Comparison of ENCODE assay signal across 20 cellular contexts in the genomic region with DNA sequence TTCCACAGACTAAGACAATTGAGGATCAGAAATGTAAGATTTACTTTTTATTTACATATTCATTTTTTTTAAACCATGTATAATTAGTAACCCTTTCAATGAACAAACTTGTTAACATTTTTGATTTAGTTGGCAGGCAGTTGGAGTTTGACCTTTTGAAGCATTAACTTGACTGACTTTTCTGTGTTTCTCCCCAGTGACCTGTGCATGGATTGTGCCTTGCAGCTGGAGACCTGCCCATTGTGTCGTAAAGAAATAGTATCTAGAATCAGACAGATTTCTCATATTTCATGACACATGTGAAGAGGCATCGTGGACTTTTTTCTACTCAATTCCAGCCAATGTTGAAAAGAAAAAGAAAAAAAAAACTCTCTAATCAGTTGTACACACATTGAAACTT. TPM values are rescaled to one million over a fixed set of nuclear protein-coding genes. Genes with fewer than 3 reads are reported as not detected.
DNase-seq lines count a peak whose midpoint lies in the region; ATAC-seq, FAIRE-seq and TF ChIP-seq lines count a peak whose summit lies in the region.
"Had no signal": no experiment of that assay in that cellular context is flagged by ENCODE, and none has a peak within 500 bp of the region (broad histone marks: within the 10 kb centered on the region; RNA-seq: fewer than 3 reads in every experiment).

No MANE protein-coding gene starts in this region.

- POLR2A ChIA-PET in PC-3 (lab: Charles Lee; ENCODE audit: unreplicated experiment), result no interaction called here
- POLR2A ChIA-PET in GM12878 (lab: Charles Lee), result interaction anchor here (0.7 kb wide), 1 partner anchor 401 kb away, joined by 4 read pairs; no protein-coding TSS in a partner anchor
- POLR2A ChIA-PET in WTC11 (lab: Charles Lee), result no interaction called here

- RAD21 ChIA-PET in GM12878 (lab: Charles Lee; ENCODE audit: unreplicated experiment), result no interaction called here

- TF ChIP-seq POLR2A in GM12878 (IDR thresholded peaks at IDR 0.05; ENCODE audit: low read depth, low read length), result no peak

- TF ChIP-seq EP300 in GM12878 (IDR thresholded peaks at IDR 0.05; ENCODE audit: borderline replicate concordance in 1 of 2, control insufficient read depth in 1 of 2, low read depth in 2 of 2, low read length in 2 of 2), result no peak

- H3K27me3 ChIP-seq in PC-3 (ENCODE audit: low read length) (no peaks in the 10 kb centered on the region), GM12878 (replicated peaks in 1 of 2; ENCODE audit: control insufficient read depth in 2 of 2, insufficient read depth in 2 of 2, low read length in 1 of 2) (no peaks in the 10 kb centered on the region), H7 (ENCODE audit: control insufficient read depth, insufficient read depth, low read length) (no peaks in the 10 kb centered on the region)
- H3K27me3 ChIP-seq: BE2C had no signal

- no peaks in the 10 kb centered on the region for H3F3A ChIP-seq in PC-3 (ENCODE audit: low read length, unreplicated experiment)

- H3K4me1 ChIP-seq in PC-3 (ENCODE audit: insufficient read depth, low read length) (no peaks in the 10 kb centered on the region; the same call in 1 of the 2 replicates), GM12878 (ENCODE audit: control insufficient read depth, insufficient read depth, low read length) (peaks cover 22% of the 10 kb centered on the region)
- H3K4me1 ChIP-seq: A549, BE2C, HAP-1 had no signal

- SMC1A ChIA-PET in GM12878 (lab: Charles Lee; ENCODE audit: uncharacterized antibody, unreplicated experiment), result no interaction called here

- no peak for TF ChIP-seq CTCF in PC-3 (conservative IDR thresholded peaks at IDR 0.05; ENCODE audit: low read depth, low read length)
- TF ChIP-seq CTCF in GM12878 (IDR thresholded peaks at IDR 0.05 in 2 of 3, conservative IDR thresholded peaks at IDR 0.05 in 1 of 3; ENCODE audit: control insufficient read depth in 2 of 3, extremely low read depth in 1 of 3, insufficient read depth in 1 of 3, low read depth in 3 of 3, low read length in 3 of 3), result no peak
- no peak for TF ChIP-seq CTCF in WTC11 (IDR thresholded peaks at IDR 0.05)

- no peak overlapping the region for H3K4me2 ChIP-seq in PC-3 (ENCODE audit: low read length)
- no peak overlapping the region for H3K4me2 ChIP-seq in GM12878 (ENCODE audit: control insufficient read depth, insufficient read depth)
- H3K4me2 ChIP-seq: A549 had no signal

- no peaks in the 10 kb centered on the region for H3K79me2 ChIP-seq in PC-3 (ENCODE audit: low read length)
- H3K79me2 ChIP-seq in GM12878 (ENCODE audit: control insufficient read depth, insufficient read depth, low read length), result no peaks in the 10 kb centered on the region

- TF ChIP-seq RAD21 in GM12878 (IDR thresholded peaks at IDR 0.05; ENCODE audit: insufficient read depth, low read depth, low read length), result no peak

- H3K4me3 Mint-ChIP-seq in activated T-cell treated with anti-CD3 and anti-CD28 coated beads, Interleukin-2, amount 50 U/mL, for 72 hours, result no peak overlapping the region
- no peak overlapping the region for H3K4me3 Mint-ChIP-seq in activated T-cell treated with anti-CD3 and anti-CD28 coated beads, Interleukin-2, amount 50 U/mL, for 4 hours
- H3K4me3 Mint-ChIP-seq in memory B cell (no peak overlapping the region), WTC11 (no peak overlapping the region)
- H3K4me3 Mint-ChIP-seq: CD8-positive, alpha-beta T cell had no signal

- no peaks in the 10 kb centered on the region for H3K9me2 ChIP-seq in PC-3 (replicated peaks; ENCODE audit: low read length)

- H3K9me3 ChIP-seq in PC-3 (ENCODE audit: low read length) (no peaks in the 10 kb centered on the region), GM12878 (replicated peaks; ENCODE audit: control insufficient read depth, insufficient read depth, low read length) (no peaks in the 10 kb centered on the region)
- H3K9me3 ChIP-seq: A549, BE2C, HAP-1 had no signal

- CTCF ChIA-PET in PC-3 (lab: Charles Lee) (no interaction called here), GM12878 (lab: Yijun Ruan, JAX) (interaction anchor here (1.1 kb wide), 1 partner anchor 40 kb away, joined by 3 read pairs; no protein-coding TSS in a partner anchor), WTC11 (lab: Charles Lee) (no interaction called here)

- peaks cover 21% of the 10 kb centered on the region for H3K4me1 Mint-ChIP-seq in activated T-cell treated with anti-CD3 and anti-CD28 coated beads, Interleukin-2, amount 50 U/mL, for 72 hours (ENCODE audit: low read depth)
- peaks cover 8% of the 10 kb centered on the region for H3K4me1 Mint-ChIP-seq in activated T-cell treated with anti-CD3 and anti-CD28 coated beads, Interleukin-2, amount 50 U/mL, for 4 hours (ENCODE audit: low read depth)
- H3K4me1 Mint-ChIP-seq in memory B cell, result peaks cover 26% of the 10 kb centered on the region
- H3K4me1 Mint-ChIP-seq in WTC11, result no peaks in the 10 kb centered on the region

- H3K27me3 Mint-ChIP-seq in activated T-cell treated with anti-CD3 and anti-CD28 coated beads, Interleukin-2, amount 50 U/mL, for 72 hours (ENCODE audit: low read depth), result no peaks in the 10 kb centered on the region
- no peaks in the 10 kb centered on the region for H3K27me3 Mint-ChIP-seq in activated T-cell treated with anti-CD3 and anti-CD28 coated beads, Interleukin-2, amount 50 U/mL, for 4 hours (ENCODE audit: low read depth)
- H3K27me3 Mint-ChIP-seq in memory B cell (no peaks in the 10 kb centered on the region), WTC11 (ENCODE audit: low read depth) (no peaks in the 10 kb centered on the region)

- 100% methylated on average over 2 of the region's 2 CpGs for WGBS in GM12878 (ENCODE audit: insufficient coverage, insufficient replicate concordance, low lambda C conversion rate, missing lambda C conversion rate)

- FAIRE-seq in GM12878 (lab: Jason Lieb, UNC), result no peak
- FAIRE-seq: A549, D721Med, G401.6, HTR-8/SVneo had no signal

- H3K36me3 ChIP-seq in PC-3 (ENCODE audit: low read depth, low read length), result peaks cover 25% of the 10 kb centered on the region; the same call in 1 of the 2 replicates
- H3K36me3 ChIP-seq in GM12878 (ENCODE audit: control insufficient read depth in 2 of 2, insufficient read depth in 2 of 2, low read length in 1 of 2), result peaks cover 0 to 30% of the 10 kb centered on the region in 2 experiments; a peak in 3 of 4 replicates
- peaks cover 4% of the 10 kb centered on the region for H3K36me3 ChIP-seq in H7 (replicated peaks; ENCODE audit: control insufficient read depth, insufficient read depth, low read length)

- H2AFZ ChIP-seq in PC-3 (ENCODE audit: low read length) (no peak overlapping the region), GM12878 (ENCODE audit: control insufficient read depth, low read depth, low read length) (no peak overlapping the region)

- peaks cover 5 to 18% of the 10 kb centered on the region in 2 donors for H3K36me3 Mint-ChIP-seq in activated T-cell treated with anti-CD3 and anti-CD28 coated beads, Interleukin-2, amount 50 U/mL, for 72 hours (ENCODE audit: insufficient read depth in 2 of 2)
- peaks cover 32% of the 10 kb centered on the region for H3K36me3 Mint-ChIP-seq in activated T-cell treated with anti-CD3 and anti-CD28 coated beads, Interleukin-2, amount 50 U/mL, for 4 hours (ENCODE audit: insufficient read depth)
- H3K36me3 Mint-ChIP-seq in memory B cell (peaks cover 12% of the 10 kb centered on the region), WTC11 (peaks cover 32% of the 10 kb centered on the region)

- no peak overlapping the region for H3K9ac ChIP-seq in PC-3 (ENCODE audit: low read length)
- H3K9ac ChIP-seq in GM12878 (ENCODE audit: control insufficient read depth, insufficient read depth, low read length), result no peak overlapping the region

- DNase-seq in activated T-cell treated with anti-CD3 and anti-CD28 coated beads, Interleukin-2, amount 50 U/mL, for 72 hours, result no peak
- DNase-seq in activated T-cell treated with anti-CD3 and anti-CD28 coated beads, Interleukin-2, amount 50 U/mL, for 4 hours, result no peak
- DNase-seq in PC-3, result no peak
- DNase-seq in GM12878 (ENCODE audit: low read depth, low spot score), result no peak
- no peak for DNase-seq in memory B cell (ENCODE audit: low spot score in 2 of 2)
- DNase-seq in WTC11 (ENCODE audit: low spot score), result no peak
- no peak for DNase-seq in H7
- DNase-seq: BE2C; CD8-positive, alpha-beta T cell; COR-L47; DMS153; DMS79 treated with DMSO at 0.1 percent for 48 hours; GOT3 had no signal

- H3K27ac ChIP-seq in PC-3 (ENCODE audit: low read length), result peak overlapping the region; percentile 36; the same call in 1 of the 2 replicates
- H3K27ac ChIP-seq in GM12878 (ENCODE audit: control insufficient read depth, insufficient read depth), result peak overlapping the region; percentile 54; the same call in 1 of the 2 replicates
- H3K27ac ChIP-seq: A549, C4-2B had no signal

- H3K9me3 Mint-ChIP-seq in activated T-cell treated with anti-CD3 and anti-CD28 coated beads, Interleukin-2, amount 50 U/mL, for 72 hours, result no peaks in the 10 kb centered on the region
- H3K9me3 Mint-ChIP-seq in activated T-cell treated with anti-CD3 and anti-CD28 coated beads, Interleukin-2, amount 50 U/mL, for 4 hours, result no peaks in the 10 kb centered on the region
- H3K9me3 Mint-ChIP-seq in memory B cell (no peaks in the 10 kb centered on the region), WTC11 (no peaks in the 10 kb centered on the region)
- H3K9me3 Mint-ChIP-seq: CD8-positive, alpha-beta T cell had no signal

- peak overlapping the region; percentile 43 for H3K27ac Mint-ChIP-seq in activated T-cell treated with anti-CD3 and anti-CD28 coated beads, Interleukin-2, amount 50 U/mL, for 72 hours
- H3K27ac Mint-ChIP-seq in memory B cell, result peak overlapping the region; percentile 31
- H3K27ac Mint-ChIP-seq in WTC11, result no peak overlapping the region
- H3K27ac Mint-ChIP-seq: CD8-positive, alpha-beta T cell had no signal

- intact Hi-C loops in PC-3 (cut with micrococcal nuclease), result no loop called here
- intact Hi-C loops in GM12878 (cut with micrococcal nuclease; ENCODE audit: unreplicated experiment), result no loop called here

- no peaks in the 10 kb centered on the region for H4K20me1 ChIP-seq in PC-3 (ENCODE audit: low read length)
- H4K20me1 ChIP-seq in GM12878 (ENCODE audit: control insufficient read depth, insufficient read depth), result no peaks in the 10 kb centered on the region

- H3K4me3 ChIP-seq in PC-3 (ENCODE audit: low read length), result no peak overlapping the region
- no peak overlapping the region for H3K4me3 ChIP-seq in GM12878
- H3K4me3 ChIP-seq in H7 (ENCODE audit: insufficient read depth, low read depth, low read length), result no peak overlapping the region
- H3K4me3 ChIP-seq: A549, HAP-1 had no signal

- no peak for ATAC-seq in activated T-cell treated with anti-CD3 and anti-CD28 coated beads, Interleukin-2, amount 50 U/mL, for 72 hours (replicated peaks in 1 of 2)
- no peak for ATAC-seq in activated T-cell treated with anti-CD3 and anti-CD28 coated beads, Interleukin-2, amount 50 U/mL, for 4 hours
- ATAC-seq in PC-3 (no peak), GM12878 (no peak; the same call in 2 of the 3 replicates), memory B cell (ENCODE audit: low read depth) (no peak), WTC11 (no peak), HG03432 (IDR thresholded peaks at IDR 0.05; ENCODE audit: unreplicated experiment) (no peak)
- ATAC-seq: A549; CD8-positive, alpha-beta T cell had no signal

- in situ Hi-C loops in GM12878 (cut with MboI), result no loop called here

- no TSS peak for BruUV-seq in PC-3 (replicated peaks; lab: Mats Ljungman, UMichigan)
- no TSS peak for BruUV-seq in GM12878 (replicated peaks; lab: Mats Ljungman, UMichigan)

RNA-seq across cellular contexts. Expression of a gene that starts 6.4 kb away (rescaled TPM):
- total RNA-seq in activated T-cell treated with anti-CD3 and anti-CD28 coated beads, Interleukin-2, amount 50 U/mL, for 72 hours, result 10 to 100 TPM; 27.9 to 30.3 TPM
- total RNA-seq in activated T-cell treated with anti-CD3 and anti-CD28 coated beads, Interleukin-2, amount 50 U/mL, for 4 hours, result 10 to 100 TPM; 19.0 to 26.4 (median 19.8) TPM
- total RNA-seq in PC-3 (2014; rRNA removed), result 35.3 and 38.4 TPM in 2 replicates
- total RNA-seq in GM12878 (2013; cell fraction: nucleolus; rRNA removed), result 9.4 and 9.6 TPM in 2 replicates
- total RNA-seq in GM12878 (2014; rRNA removed), result 30.9 and 35.8 TPM in 2 replicates
- 26.3 and 27.4 TPM in 2 replicates for total RNA-seq in GM12878 (2014; rRNA removed; fragmentation: Illumina TruSeq; extraction: Trizol)
- 25.5 and 28.5 TPM in 2 replicates for total RNA-seq in GM12878 (2021)
- polyA plus RNA-seq in GM12878 (2011; ENCODE audit: low read depth), result 17.5 TPM
- 51.1 and 56.6 TPM in 2 replicates for polyA plus RNA-seq in GM12878 (2011; rRNA removed)
- polyA plus RNA-seq in GM12878 (2011; cell fraction: cytosol; rRNA removed), result 35.3 and 41.2 TPM in 2 replicates
- polyA plus RNA-seq in GM12878 (2011; cell fraction: nucleus; rRNA removed), result 17.4 and 18.8 TPM in 2 replicates
- polyA plus RNA-seq in GM12878 (2012), result 19.1 and 21.0 TPM in 2 replicates
- polyA plus RNA-seq in GM12878 (2014; fragmentation: Illumina TruSeq; extraction: Trizol), result 33.6 and 35.5 TPM in 2 replicates
- polyA plus RNA-seq in GM12878 (2014; fragmentation: Nextera tagmentation; extraction: Ambion mirVana), result 10 to 100 TPM; 12.5 to 20.5 TPM
- polyA plus RNA-seq in GM12878 (2014; rRNA removed), result 21.7 and 23.9 TPM in 2 replicates
- polyA plus RNA-seq in GM12878 (2016; fragmentation: Nextera tagmentation; extraction: Ambion mirVana), result 10 to 100 TPM; 44.2 to 50.9 TPM
- 24.3 and 31.6 TPM in 2 replicates for polyA minus RNA-seq in GM12878 (2011; rRNA and poly(A)+ RNA removed)
- polyA minus RNA-seq in GM12878 (2011; cell fraction: cytosol; rRNA and poly(A)+ RNA removed), result 12.7 and 22.0 TPM in 2 replicates
- 5.2 and 6.2 TPM in 2 replicates for polyA minus RNA-seq in GM12878 (2011; cell fraction: nucleus; rRNA and poly(A)+ RNA removed)
- 10.6 to 12.4 TPM (median 12.3 TPM) in 3 replicates for total RNA-seq in WTC11 (2021)
- 27.7 and 28.3 TPM in 2 replicates for total RNA-seq in H7 (2014; rRNA removed; shearing (Covaris generic))

RNA-seq across cellular contexts. Expression of a gene that starts 45.8 kb away (rescaled TPM):
- total RNA-seq in activated T-cell treated with anti-CD3 and anti-CD28 coated beads, Interleukin-2, amount 50 U/mL, for 72 hours, result under 1 TPM in 1 of 2 donors, not detected in 1; 0.48 TPM
- under 1 TPM in 2 of 3 donors, not detected in 1; 0.13 to 0.33 TPM for total RNA-seq in activated T-cell treated with anti-CD3 and anti-CD28 coated beads, Interleukin-2, amount 50 U/mL, for 4 hours
- total RNA-seq in PC-3 (2014; rRNA removed), result 0.35 and 1.6 TPM in 2 replicates
- 1.3 and 1.8 TPM in 2 replicates for total RNA-seq in GM12878 (2013; cell fraction: nucleolus; rRNA removed)
- total RNA-seq in GM12878 (2014; rRNA removed), result 0.65 and 0.79 TPM in 2 replicates
- 0.27 and 0.28 TPM in 2 replicates for total RNA-seq in GM12878 (2014; rRNA removed; fragmentation: Illumina TruSeq; extraction: Trizol)
- 0.77 and 1.3 TPM in 2 replicates for total RNA-seq in GM12878 (2021)
- 0.75 TPM for polyA plus RNA-seq in GM12878 (2011; ENCODE audit: low read depth)
- polyA plus RNA-seq in GM12878 (2011; rRNA removed), result 4.5 and 5.8 TPM in 2 replicates
- polyA plus RNA-seq in GM12878 (2011; cell fraction: cytosol; rRNA removed), result 7.2 and 8.2 TPM in 2 replicates
- polyA plus RNA-seq in GM12878 (2011; cell fraction: nucleus; rRNA removed), result 2.8 and 4.8 TPM in 2 replicates
- polyA plus RNA-seq in GM12878 (2012), result 1.2 and 1.4 TPM in 2 replicates
- 0.44 and 0.54 TPM in 2 replicates for polyA plus RNA-seq in GM12878 (2014; fragmentation: Illumina TruSeq; extraction: Trizol)
- under 1 TPM; 0.23 to 0.49 TPM for polyA plus RNA-seq in GM12878 (2014; fragmentation: Nextera tagmentation; extraction: Ambion mirVana)
- 1.2 TPM in 2 replicates for polyA plus RNA-seq in GM12878 (2014; rRNA removed)
- polyA plus RNA-seq in GM12878 (2016; fragmentation: Nextera tagmentation; extraction: Ambion mirVana), result under 1 TPM; 0.21 to 0.88 TPM
- polyA minus RNA-seq in GM12878 (2011; rRNA and poly(A)+ RNA removed), result 2.9 and 3.6 TPM in 2 replicates
- 0.94 and 1.6 TPM in 2 replicates for polyA minus RNA-seq in GM12878 (2011; cell fraction: cytosol; rRNA and poly(A)+ RNA removed)
- polyA minus RNA-seq in GM12878 (2011; cell fraction: nucleus; rRNA and poly(A)+ RNA removed), result 1.1 and 1.6 TPM in 2 replicates
- 2.8 to 3.4 TPM (median 3.2 TPM) in 3 replicates for total RNA-seq in WTC11 (2021)
- 1.6 and 3.0 TPM in 2 replicates for total RNA-seq in H7 (2014; rRNA removed; shearing (Covaris generic))

RNA-seq across cellular contexts. Expression of a gene that starts 52.6 kb away (rescaled TPM):
- 10 to 100 TPM; 33.9 to 39.8 TPM for total RNA-seq in activated T-cell treated with anti-CD3 and anti-CD28 coated beads, Interleukin-2, amount 50 U/mL, for 72 hours
- total RNA-seq in activated T-cell treated with anti-CD3 and anti-CD28 coated beads, Interleukin-2, amount 50 U/mL, for 4 hours, result 10 to 100 TPM; 30.4 to 33.3 (median 32.4) TPM
- total RNA-seq in PC-3 (2014; rRNA removed) (17.5 and 18.3 TPM in 2 replicates), GM12878 (2014; rRNA removed) (35.0 and 37.5 TPM in 2 replicates), GM12878 (2014; rRNA removed; fragmentation: Illumina TruSeq; extraction: Trizol) (41.2 and 44.8 TPM in 2 replicates), GM12878 (2021) (38.0 and 40.5 TPM in 2 replicates), WTC11 (2021) (22.7 to 28.5 TPM (median 26.8 TPM) in 3 replicates)
- total RNA-seq in GM12878 (2013; cell fraction: nucleolus; rRNA removed), result 126 and 145 TPM in 2 replicates
- polyA plus RNA-seq in GM12878 (2011; ENCODE audit: low read depth), result 26.3 TPM
- polyA plus RNA-seq in GM12878 (2011; rRNA removed) (47.7 and 50.8 TPM in 2 replicates), GM12878 (2014; fragmentation: Illumina TruSeq; extraction: Trizol) (41.8 and 47.7 TPM in 2 replicates), GM12878 (2014; fragmentation: Nextera tagmentation; extraction: Ambion mirVana) (10 to 100 TPM; 18.5 to 25.1 TPM), GM12878 (2014; rRNA removed) (24.0 and 29.1 TPM in 2 replicates), GM12878 (2016; fragmentation: Nextera tagmentation; extraction: Ambion mirVana) (10 to 100 TPM; 44.8 to 57.0 TPM)
- 28.1 and 32.9 TPM in 2 replicates for polyA plus RNA-seq in GM12878 (2011; cell fraction: cytosol; rRNA removed)
- polyA plus RNA-seq in GM12878 (2011; cell fraction: nucleus; rRNA removed), result 33.1 and 59.7 TPM in 2 replicates
- polyA plus RNA-seq in GM12878 (2012), result 19.0 and 28.2 TPM in 2 replicates
- polyA minus RNA-seq in GM12878 (2011; rRNA and poly(A)+ RNA removed), result 82.9 and 86.9 TPM in 2 replicates
- 26.6 and 31.1 TPM in 2 replicates for polyA minus RNA-seq in GM12878 (2011; cell fraction: cytosol; rRNA and poly(A)+ RNA removed)
- 41.8 and 66.1 TPM in 2 replicates for polyA minus RNA-seq in GM12878 (2011; cell fraction: nucleus; rRNA and poly(A)+ RNA removed)
- total RNA-seq in H7 (2014; rRNA removed; shearing (Covaris generic)), result 31.0 and 49.8 TPM in 2 replicates

RNA-seq across cellular contexts. Expression of a gene that starts 52.8 kb away (rescaled TPM):
- 100 to 1,000 TPM; 120 to 140 TPM for total RNA-seq in activated T-cell treated with anti-CD3 and anti-CD28 coated beads, Interleukin-2, amount 50 U/mL, for 72 hours
- 10 to 100 TPM; 76.7 to 81.0 (median 80.1) TPM for total RNA-seq in activated T-cell treated with anti-CD3 and anti-CD28 coated beads, Interleukin-2, amount 50 U/mL, for 4 hours
- total RNA-seq in PC-3 (2014; rRNA removed), result 45.6 and 56.4 TPM in 2 replicates
- 80.2 and 90.1 TPM in 2 replicates for total RNA-seq in GM12878 (2013; cell fraction: nucleolus; rRNA removed)
- 67.9 and 82.1 TPM in 2 replicates for total RNA-seq in GM12878 (2014; rRNA removed)
- 146 and 152 TPM in 2 replicates for total RNA-seq in GM12878 (2014; rRNA removed; fragmentation: Illumina TruSeq; extraction: Trizol)
- total RNA-seq in GM12878 (2021), result 101 and 104 TPM in 2 replicates
- 51.7 TPM for polyA plus RNA-seq in GM12878 (2011; ENCODE audit: low read depth)
- polyA plus RNA-seq in GM12878 (2011; rRNA removed), result 114 and 117 TPM in 2 replicates
- polyA plus RNA-seq in GM12878 (2011; cell fraction: cytosol; rRNA removed), result 134 and 137 TPM in 2 replicates
- 121 and 124 TPM in 2 replicates for polyA plus RNA-seq in GM12878 (2011; cell fraction: nucleus; rRNA removed)
- polyA plus RNA-seq in GM12878 (2012), result 70.8 and 73.8 TPM in 2 replicates
- 174 and 180 TPM in 2 replicates for polyA plus RNA-seq in GM12878 (2014; fragmentation: Illumina TruSeq; extraction: Trizol)
- polyA plus RNA-seq in GM12878 (2014; fragmentation: Nextera tagmentation; extraction: Ambion mirVana), result 10 to 100 TPM; 72.5 to 90.2 TPM
- polyA plus RNA-seq in GM12878 (2014; rRNA removed), result 94.6 and 106 TPM in 2 replicates
- polyA plus RNA-seq in GM12878 (2016; fragmentation: Nextera tagmentation; extraction: Ambion mirVana), result 100 to 1,000 TPM; 135 to 143 TPM
- 83.2 and 109 TPM in 2 replicates for polyA minus RNA-seq in GM12878 (2011; rRNA and poly(A)+ RNA removed)
- polyA minus RNA-seq in GM12878 (2011; cell fraction: cytosol; rRNA and poly(A)+ RNA removed), result 33.0 and 36.1 TPM in 2 replicates
- polyA minus RNA-seq in GM12878 (2011; cell fraction: nucleus; rRNA and poly(A)+ RNA removed), result 22.6 and 36.0 TPM in 2 replicates
- 102 to 107 TPM (median 104 TPM) in 3 replicates for total RNA-seq in WTC11 (2021)
- total RNA-seq in H7 (2014; rRNA removed; shearing (Covaris generic)), result 60.9 and 63.3 TPM in 2 replicates
